ENCODE assay signal across 2 cellular contexts in the genomic region with DNA sequence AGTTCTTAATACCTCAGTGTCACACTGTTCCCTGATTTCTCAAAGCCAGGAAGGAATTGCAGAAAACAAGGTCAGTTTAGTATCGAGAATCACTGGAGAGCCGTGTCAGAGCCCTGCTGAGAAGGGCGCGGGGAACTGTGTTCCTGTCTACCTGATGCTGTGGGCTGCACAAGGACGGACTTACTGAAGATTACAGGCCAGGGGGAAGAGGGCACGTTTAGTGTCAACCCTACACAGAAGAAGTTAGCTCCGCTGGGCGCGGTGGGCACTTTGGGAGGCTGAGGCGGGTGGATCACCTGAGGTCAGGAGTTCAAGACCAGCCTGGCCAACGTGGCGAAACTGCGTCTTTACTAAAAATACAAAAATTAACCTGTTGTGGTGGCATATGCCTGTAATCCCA.
TF ChIP-seq lines count a peak whose summit lies in the region.

No MANE protein-coding gene starts in this region.

TF ChIP-seq in GM23338, 12 proteins besides CTCF, POLR2A, EP300 and RAD21 (continued from another document and continues in another):
- TF ChIP-seq, protein P1, sequence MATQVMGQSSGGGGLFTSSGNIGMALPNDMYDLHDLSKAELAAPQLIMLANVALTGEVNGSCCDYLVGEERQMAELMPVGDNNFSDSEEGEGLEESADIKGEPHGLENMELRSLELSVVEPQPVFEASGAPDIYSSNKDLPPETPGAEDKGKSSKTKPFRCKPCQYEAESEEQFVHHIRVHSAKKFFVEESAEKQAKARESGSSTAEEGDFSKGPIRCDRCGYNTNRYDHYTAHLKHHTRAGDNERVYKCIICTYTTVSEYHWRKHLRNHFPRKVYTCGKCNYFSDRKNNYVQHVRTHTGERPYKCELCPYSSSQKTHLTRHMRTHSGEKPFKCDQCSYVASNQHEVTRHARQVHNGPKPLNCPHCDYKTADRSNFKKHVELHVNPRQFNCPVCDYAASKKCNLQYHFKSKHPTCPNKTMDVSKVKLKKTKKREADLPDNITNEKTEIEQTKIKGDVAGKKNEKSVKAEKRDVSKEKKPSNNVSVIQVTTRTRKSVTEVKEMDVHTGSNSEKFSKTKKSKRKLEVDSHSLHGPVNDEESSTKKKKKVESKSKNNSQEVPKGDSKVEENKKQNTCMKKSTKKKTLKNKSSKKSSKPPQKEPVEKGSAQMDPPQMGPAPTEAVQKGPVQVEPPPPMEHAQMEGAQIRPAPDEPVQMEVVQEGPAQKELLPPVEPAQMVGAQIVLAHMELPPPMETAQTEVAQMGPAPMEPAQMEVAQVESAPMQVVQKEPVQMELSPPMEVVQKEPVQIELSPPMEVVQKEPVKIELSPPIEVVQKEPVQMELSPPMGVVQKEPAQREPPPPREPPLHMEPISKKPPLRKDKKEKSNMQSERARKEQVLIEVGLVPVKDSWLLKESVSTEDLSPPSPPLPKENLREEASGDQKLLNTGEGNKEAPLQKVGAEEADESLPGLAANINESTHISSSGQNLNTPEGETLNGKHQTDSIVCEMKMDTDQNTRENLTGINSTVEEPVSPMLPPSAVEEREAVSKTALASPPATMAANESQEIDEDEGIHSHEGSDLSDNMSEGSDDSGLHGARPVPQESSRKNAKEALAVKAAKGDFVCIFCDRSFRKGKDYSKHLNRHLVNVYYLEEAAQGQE (IDR thresholded peaks at IDR 0.05; ENCODE audit: unreplicated experiment): no peak
- no peak for TF ChIP-seq ZNF114 (CRISPR knock-in tag; IDR thresholded peaks at IDR 0.05)
- TF ChIP-seq JUNB (IDR thresholded peaks at IDR 0.05; ENCODE audit: unreplicated experiment): no peak
- TF ChIP-seq, protein P2, sequence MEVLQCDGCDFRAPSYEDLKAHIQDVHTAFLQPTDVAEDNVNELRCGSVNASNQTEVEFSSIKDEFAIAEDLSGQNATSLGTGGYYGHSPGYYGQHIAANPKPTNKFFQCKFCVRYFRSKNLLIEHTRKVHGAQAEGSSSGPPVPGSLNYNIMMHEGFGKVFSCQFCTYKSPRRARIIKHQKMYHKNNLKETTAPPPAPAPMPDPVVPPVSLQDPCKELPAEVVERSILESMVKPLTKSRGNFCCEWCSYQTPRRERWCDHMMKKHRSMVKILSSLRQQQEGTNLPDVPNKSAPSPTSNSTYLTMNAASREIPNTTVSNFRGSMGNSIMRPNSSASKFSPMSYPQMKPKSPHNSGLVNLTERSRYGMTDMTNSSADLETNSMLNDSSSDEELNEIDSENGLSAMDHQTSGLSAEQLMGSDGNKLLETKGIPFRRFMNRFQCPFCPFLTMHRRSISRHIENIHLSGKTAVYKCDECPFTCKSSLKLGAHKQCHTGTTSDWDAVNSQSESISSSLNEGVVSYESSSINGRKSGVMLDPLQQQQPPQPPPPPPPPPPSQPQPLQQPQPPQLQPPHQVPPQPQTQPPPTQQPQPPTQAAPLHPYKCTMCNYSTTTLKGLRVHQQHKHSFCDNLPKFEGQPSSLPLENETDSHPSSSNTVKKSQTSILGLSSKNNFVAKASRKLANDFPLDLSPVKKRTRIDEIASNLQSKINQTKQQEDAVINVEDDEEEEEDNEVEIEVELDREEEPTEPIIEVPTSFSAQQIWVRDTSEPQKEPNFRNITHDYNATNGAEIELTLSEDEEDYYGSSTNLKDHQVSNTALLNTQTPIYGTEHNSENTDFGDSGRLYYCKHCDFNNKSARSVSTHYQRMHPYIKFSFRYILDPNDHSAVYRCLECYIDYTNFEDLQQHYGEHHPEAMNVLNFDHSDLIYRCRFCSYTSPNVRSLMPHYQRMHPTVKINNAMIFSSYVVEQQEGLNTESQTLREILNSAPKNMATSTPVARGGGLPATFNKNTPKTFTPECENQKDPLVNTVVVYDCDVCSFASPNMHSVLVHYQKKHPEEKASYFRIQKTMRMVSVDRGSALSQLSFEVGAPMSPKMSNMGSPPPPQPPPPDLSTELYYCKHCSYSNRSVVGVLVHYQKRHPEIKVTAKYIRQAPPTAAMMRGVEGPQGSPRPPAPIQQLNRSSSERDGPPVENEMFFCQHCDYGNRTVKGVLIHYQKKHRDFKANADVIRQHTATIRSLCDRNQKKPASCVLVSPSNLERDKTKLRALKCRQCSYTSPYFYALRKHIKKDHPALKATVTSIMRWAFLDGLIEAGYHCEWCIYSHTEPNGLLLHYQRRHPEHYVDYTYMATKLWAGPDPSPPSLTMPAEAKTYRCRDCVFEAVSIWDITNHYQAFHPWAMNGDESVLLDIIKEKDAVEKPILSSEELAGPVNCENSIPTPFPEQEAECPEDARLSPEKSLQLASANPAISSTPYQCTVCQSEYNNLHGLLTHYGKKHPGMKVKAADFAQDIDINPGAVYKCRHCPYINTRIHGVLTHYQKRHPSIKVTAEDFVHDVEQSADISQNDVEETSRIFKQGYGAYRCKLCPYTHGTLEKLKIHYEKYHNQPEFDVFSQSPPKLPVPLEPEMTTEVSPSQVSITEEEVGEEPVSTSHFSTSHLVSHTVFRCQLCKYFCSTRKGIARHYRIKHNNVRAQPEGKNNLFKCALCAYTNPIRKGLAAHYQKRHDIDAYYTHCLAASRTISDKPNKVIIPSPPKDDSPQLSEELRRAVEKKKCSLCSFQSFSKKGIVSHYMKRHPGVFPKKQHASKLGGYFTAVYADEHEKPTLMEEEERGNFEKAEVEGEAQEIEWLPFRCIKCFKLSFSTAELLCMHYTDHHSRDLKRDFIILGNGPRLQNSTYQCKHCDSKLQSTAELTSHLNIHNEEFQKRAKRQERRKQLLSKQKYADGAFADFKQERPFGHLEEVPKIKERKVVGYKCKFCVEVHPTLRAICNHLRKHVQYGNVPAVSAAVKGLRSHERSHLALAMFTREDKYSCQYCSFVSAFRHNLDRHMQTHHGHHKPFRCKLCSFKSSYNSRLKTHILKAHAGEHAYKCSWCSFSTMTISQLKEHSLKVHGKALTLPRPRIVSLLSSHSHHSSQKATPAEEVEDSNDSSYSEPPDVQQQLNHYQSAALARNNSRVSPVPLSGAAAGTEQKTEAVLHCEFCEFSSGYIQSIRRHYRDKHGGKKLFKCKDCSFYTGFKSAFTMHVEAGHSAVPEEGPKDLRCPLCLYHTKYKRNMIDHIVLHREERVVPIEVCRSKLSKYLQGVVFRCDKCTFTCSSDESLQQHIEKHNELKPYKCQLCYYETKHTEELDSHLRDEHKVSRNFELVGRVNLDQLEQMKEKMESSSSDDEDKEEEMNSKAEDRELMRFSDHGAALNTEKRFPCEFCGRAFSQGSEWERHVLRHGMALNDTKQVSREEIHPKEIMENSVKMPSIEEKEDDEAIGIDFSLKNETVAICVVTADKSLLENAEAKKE (CRISPR knock-in tag; IDR thresholded peaks at IDR 0.05): no peak
- no peak for TF ChIP-seq ZNF331 (CRISPR knock-in tag; IDR thresholded peaks at IDR 0.05; ENCODE audit: low read depth)
- TF ChIP-seq NANOG (IDR thresholded peaks at IDR 0.05; ENCODE audit: borderline replicate concordance): no peak
- no peak for TF ChIP-seq CREB1 (CRISPR knock-in tag; IDR thresholded peaks at IDR 0.05; ENCODE audit: low read depth)
- TF ChIP-seq, protein P3, sequence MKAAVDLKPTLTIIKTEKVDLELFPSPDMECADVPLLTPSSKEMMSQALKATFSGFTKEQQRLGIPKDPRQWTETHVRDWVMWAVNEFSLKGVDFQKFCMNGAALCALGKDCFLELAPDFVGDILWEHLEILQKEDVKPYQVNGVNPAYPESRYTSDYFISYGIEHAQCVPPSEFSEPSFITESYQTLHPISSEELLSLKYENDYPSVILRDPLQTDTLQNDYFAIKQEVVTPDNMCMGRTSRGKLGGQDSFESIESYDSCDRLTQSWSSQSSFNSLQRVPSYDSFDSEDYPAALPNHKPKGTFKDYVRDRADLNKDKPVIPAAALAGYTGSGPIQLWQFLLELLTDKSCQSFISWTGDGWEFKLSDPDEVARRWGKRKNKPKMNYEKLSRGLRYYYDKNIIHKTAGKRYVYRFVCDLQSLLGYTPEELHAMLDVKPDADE (IDR thresholded peaks at IDR 0.05): no peak
- no peak for TF ChIP-seq EZH2phosphoT487 (IDR thresholded peaks at IDR 0.05; ENCODE audit: unreplicated experiment)
- no peak for TF ChIP-seq STAT1 (IDR thresholded peaks at IDR 0.05; ENCODE audit: unreplicated experiment)

TF ChIP-seq in K562, 482 proteins besides CTCF, POLR2A, EP300 and RAD21 (continued from another document):
- TF ChIP-seq, protein P4, sequence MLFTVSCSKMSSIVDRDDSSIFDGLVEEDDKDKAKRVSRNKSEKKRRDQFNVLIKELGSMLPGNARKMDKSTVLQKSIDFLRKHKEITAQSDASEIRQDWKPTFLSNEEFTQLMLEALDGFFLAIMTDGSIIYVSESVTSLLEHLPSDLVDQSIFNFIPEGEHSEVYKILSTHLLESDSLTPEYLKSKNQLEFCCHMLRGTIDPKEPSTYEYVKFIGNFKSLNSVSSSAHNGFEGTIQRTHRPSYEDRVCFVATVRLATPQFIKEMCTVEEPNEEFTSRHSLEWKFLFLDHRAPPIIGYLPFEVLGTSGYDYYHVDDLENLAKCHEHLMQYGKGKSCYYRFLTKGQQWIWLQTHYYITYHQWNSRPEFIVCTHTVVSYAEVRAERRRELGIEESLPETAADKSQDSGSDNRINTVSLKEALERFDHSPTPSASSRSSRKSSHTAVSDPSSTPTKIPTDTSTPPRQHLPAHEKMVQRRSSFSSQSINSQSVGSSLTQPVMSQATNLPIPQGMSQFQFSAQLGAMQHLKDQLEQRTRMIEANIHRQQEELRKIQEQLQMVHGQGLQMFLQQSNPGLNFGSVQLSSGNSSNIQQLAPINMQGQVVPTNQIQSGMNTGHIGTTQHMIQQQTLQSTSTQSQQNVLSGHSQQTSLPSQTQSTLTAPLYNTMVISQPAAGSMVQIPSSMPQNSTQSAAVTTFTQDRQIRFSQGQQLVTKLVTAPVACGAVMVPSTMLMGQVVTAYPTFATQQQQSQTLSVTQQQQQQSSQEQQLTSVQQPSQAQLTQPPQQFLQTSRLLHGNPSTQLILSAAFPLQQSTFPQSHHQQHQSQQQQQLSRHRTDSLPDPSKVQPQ (CRISPR knock-in tag; IDR thresholded peaks at IDR 0.05; ENCODE audit: borderline replicate concordance): no peak
- no peak for TF ChIP-seq ZC3H11A (IDR thresholded peaks at IDR 0.05; ENCODE audit: low read depth, low read length)
- TF ChIP-seq, protein P5, sequence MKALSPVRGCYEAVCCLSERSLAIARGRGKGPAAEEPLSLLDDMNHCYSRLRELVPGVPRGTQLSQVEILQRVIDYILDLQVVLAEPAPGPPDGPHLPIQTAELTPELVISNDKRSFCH (CRISPR knock-in tag; IDR thresholded peaks at IDR 0.05): no peak
- TF ChIP-seq, protein P5 (tag; IDR thresholded peaks at IDR 0.05): no peak
- TF ChIP-seq MCM7 (IDR thresholded peaks at IDR 0.05): no peak
